ENCODE assay signal across 8 cellular contexts in the genomic region with DNA sequence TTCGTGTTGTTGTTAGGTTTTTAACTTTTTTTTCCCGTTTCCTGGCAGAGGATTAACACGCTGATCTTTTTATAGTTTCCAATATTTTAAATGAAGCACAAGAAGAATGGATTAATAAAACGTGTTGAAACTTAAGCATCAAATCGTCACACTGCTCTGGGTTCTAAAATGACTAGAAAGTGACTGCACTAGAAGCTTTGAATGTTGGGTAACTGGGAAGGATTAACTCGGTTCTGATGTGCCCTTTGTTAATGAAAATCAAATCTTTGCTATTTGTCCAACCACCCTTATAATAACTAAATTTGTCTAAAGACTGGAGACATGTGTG.
DNase-seq lines count a peak whose midpoint lies in the region; ATAC-seq and TF ChIP-seq lines count a peak whose summit lies in the region.

No MANE protein-coding gene starts in this region.

- peaks cover 0 to 3% of the 10 kb centered on the region in 2 donors for H3K9me3 ChIP-seq in neuronal stem cell (replicated peaks in 1 of 2; ENCODE audit: control insufficient read depth in 2 of 2, insufficient read depth in 1 of 2, low read depth in 1 of 2, low read length in 2 of 2)

- H3K4me2 ChIP-seq in neuronal stem cell (ENCODE audit: insufficient read depth, low read length, poor library complexity, severe bottlenecking): peak overlapping the region; percentile 78

- H3K14ac ChIP-seq in neuronal stem cell (ENCODE audit: low read length): no peak overlapping the region

- no peak overlapping the region for H3K23ac ChIP-seq in neuronal stem cell (ENCODE audit: low read depth, low read length, poor library complexity)

- peak overlapping the region in 58 of 59 donors; percentile 80 to 97 (median 91) for H3K27ac ChIP-seq in dorsolateral prefrontal cortex
- no peak overlapping the region for H3K27ac ChIP-seq in neuronal stem cell (replicated peaks; ENCODE audit: low read length)

- H3K9ac ChIP-seq in neuronal stem cell (ENCODE audit: low read depth, low read length, poor library complexity): no peak overlapping the region

- H3K4ac ChIP-seq in neuronal stem cell (ENCODE audit: low read length): no peak overlapping the region

- no peak overlapping the region for H3K18ac ChIP-seq in neuronal stem cell (ENCODE audit: low read length)

- no peak for ATAC-seq in HG02571 (IDR thresholded peaks at IDR 0.05; ENCODE audit: unreplicated experiment)

- no CpG with 5 or more reads among the region's 6 CpGs for WGBS in neuronal stem cell (ENCODE audit: extremely low coverage in 2 of 2, insufficient read length in 2 of 2, insufficient replicate concordance in 1 of 2), 2 donors

- H2BK5ac ChIP-seq in neuronal stem cell (ENCODE audit: low read length): no peak overlapping the region

- H2BK12ac ChIP-seq in neuronal stem cell (ENCODE audit: low read length): no peak overlapping the region

- peak overlapping the region; percentile 56 for H3K4me3 ChIP-seq in Jurkat, Clone E6-1 (ENCODE audit: low read length)
- H3K4me3 ChIP-seq in dorsolateral prefrontal cortex: peak overlapping the region; percentile 54 to 88 (median 68)
- peak overlapping the region; percentile 51 to 71 for H3K4me3 ChIP-seq in neuronal stem cell (ENCODE audit: low read length in 2 of 2)

- no peak overlapping the region for H4K8ac ChIP-seq in neuronal stem cell (ENCODE audit: low read depth, low read length)

- H3K27me3 ChIP-seq in dorsolateral prefrontal cortex (no peaks in the 10 kb centered on the region), neuronal stem cell (ENCODE audit: control insufficient read depth in 3 of 3, insufficient read depth in 3 of 3, low read depth in 1 of 3, low read length in 3 of 3) (peaks cover 0 to 4% (median 0%) of the 10 kb centered on the region in 3 experiments)

- intact Hi-C loops in dorsolateral prefrontal cortex (cut with DNase I): loop anchor here (1.0 to 10.0 kb wide), 2 partner anchors 102 to 176 kb away; a partner anchor contains a TSS

- H4K91ac ChIP-seq in neuronal stem cell (ENCODE audit: low read depth, low read length, poor library complexity): no peak overlapping the region

- peak; percentile 34 for DNase-seq in NCI-H82 (lab: John Stamatoyannopoulos, UW)
- DNase-seq in NCI-H82 treated with DMSO at 0.1 percent for 48 hours (lab: John Stamatoyannopoulos, UW; ENCODE audit: unreplicated experiment): no peak
- no peak for DNase-seq in Jurkat, Clone E6-1 (ENCODE audit: low read depth, low spot score)
- no peak for DNase-seq in dorsolateral prefrontal cortex
- no peak for DNase-seq in neuronal stem cell (ENCODE audit: low spot score)
- no peak for DNase-seq in NOMO-1 treated with dmso at 0.1 percent for 144 hours (lab: John Stamatoyannopoulos, UW; ENCODE audit: unreplicated experiment)
- no peak for DNase-seq in activated CD4-positive, alpha-beta T cell treated with anti-CD3 and anti-CD28 coated beads for 1 hour

- H3K79me1 ChIP-seq in neuronal stem cell (ENCODE audit: low read depth, low read length): no peaks in the 10 kb centered on the region

- H3K36me3 ChIP-seq in neuronal stem cell (replicated peaks in 1 of 2; ENCODE audit: control insufficient read depth in 2 of 2, insufficient read depth in 2 of 2, low read length in 2 of 2): no peaks in the 10 kb centered on the region

- peak overlapping the region; percentile 81 for H2AFZ ChIP-seq in neuronal stem cell (ENCODE audit: low read length)

- H2BK120ac ChIP-seq in neuronal stem cell (ENCODE audit: low read depth, low read length): no peak overlapping the region

- TF ChIP-seq CTCF in dorsolateral prefrontal cortex (IDR thresholded peaks at IDR 0.05 in 54 of 56, conservative IDR thresholded peaks at IDR 0.05 in 2 of 56; ENCODE audit: low read depth in 1 of 56, partially characterized antibody in 56 of 56): peak in 2 of 56 donors; percentile 0 to 3

- peaks cover 2 to 11% of the 10 kb centered on the region in 2 donors for H3K4me1 ChIP-seq in neuronal stem cell (ENCODE audit: control insufficient read depth in 2 of 2, insufficient read depth in 1 of 2, low read depth in 1 of 2, low read length in 2 of 2)

- H2BK15ac ChIP-seq in neuronal stem cell (ENCODE audit: low read length): no peak overlapping the region

- no peak overlapping the region for H2AK5ac ChIP-seq in neuronal stem cell (ENCODE audit: low read depth, low read length)
